Comparison of ENCODE assay signal across 10 cellular contexts in genomic region chr2:85604568-85605339, GRCh38. TPM values are rescaled to one million over a fixed set of nuclear protein-coding genes. Genes with fewer than 3 reads are reported as not detected.
DNase-seq lines count a peak whose midpoint lies in the region; ATAC-seq and TF ChIP-seq lines count a peak whose summit lies in the region.
"Had no signal": no experiment of that assay in that cellular context is flagged by ENCODE, and none has a peak within 500 bp of the region (broad histone marks: within the 10 kb centered on the region; RNA-seq: fewer than 3 reads in every experiment).

No MANE protein-coding gene starts in this region.

- peak overlapping the region; percentile 10 to 90 (median 78) for H3K27ac ChIP-seq in heart left ventricle
- H3K27ac ChIP-seq in right cardiac atrium (ENCODE audit: low read length) = peak overlapping the region; percentile 75
- H3K27ac ChIP-seq in upper lobe of right lung = peak overlapping the region; percentile 89
- H3K27ac ChIP-seq: SJCRH30 had no signal

- peaks cover 0 to 78% (median 55%) of the 10 kb centered on the region in 12 donors for H3K4me1 ChIP-seq in heart left ventricle
- peaks cover 14% of the 10 kb centered on the region for H3K4me1 ChIP-seq in right cardiac atrium (ENCODE audit: control insufficient read depth, insufficient read depth, low read length)
- peaks cover 48% of the 10 kb centered on the region for H3K4me1 ChIP-seq in upper lobe of right lung

- peak overlapping the region in 3 of 12 donors; percentile 7 to 77 (median 77) for H3K4me3 ChIP-seq in heart left ventricle
- H3K4me3 ChIP-seq in right cardiac atrium (ENCODE audit: low read length) = no peak overlapping the region
- H3K4me3 ChIP-seq in upper lobe of right lung = peak overlapping the region; percentile 79
- H3K4me3 ChIP-seq: SJCRH30 had no signal

- TF ChIP-seq CTCF in heart left ventricle (IDR thresholded peaks at IDR 0.05) (no peak), upper lobe of right lung (IDR thresholded peaks at IDR 0.05) (no peak)

- no peak for TF ChIP-seq POLR2A in heart left ventricle (IDR thresholded peaks at IDR 0.05)

- intact Hi-C loops in heart left ventricle (cut with DNase I) = loop anchor here in 3 of 10 donors (5.0 kb wide), 3 partner anchors 37 to 182 kb away; partner anchors contain the start of gene GGCX (in 2 of the 3)
- intact Hi-C loops in Right ventricle myocardium inferior (cut with DNase I) = no loop called here
- intact Hi-C loops in right cardiac atrium (cut with DNase I) = loop anchor here in 2 of 4 donors (5.0 kb wide), 1 partner anchor 42 kb away; the partner anchor contains the start of gene GGCX (in 2 of the 2)
- intact Hi-C loops in upper lobe of right lung (cut with DNase I) = no loop called here

- H3K27me3 ChIP-seq in heart left ventricle (no peaks in the 10 kb centered on the region), right cardiac atrium (ENCODE audit: control insufficient read depth, insufficient read depth) (no peaks in the 10 kb centered on the region), upper lobe of right lung (no peaks in the 10 kb centered on the region)
- H3K27me3 ChIP-seq: SJCRH30 had no signal

- ATAC-seq in heart left ventricle (peak in 1 of 4 donors; percentile 3), Right ventricle myocardium inferior (no peak), right cardiac atrium (no peak), upper lobe of right lung (no peak)
- ATAC-seq: stimulated activated naive CD8-positive, alpha-beta T cell treated with anti-CD3 and anti-CD28 coated beads, Interleukin-15, amount 100 ng/mL, for 72 hours had no signal

- H3K9me3 ChIP-seq in heart left ventricle = no peaks in the 10 kb centered on the region
- no peaks in the 10 kb centered on the region for H3K9me3 ChIP-seq in right cardiac atrium (ENCODE audit: control insufficient read depth, low read length)
- H3K9me3 ChIP-seq in upper lobe of right lung = no peaks in the 10 kb centered on the region
- H3K9me3 ChIP-seq: SJCRH30 had no signal

- peak in 1 of 5 donors; percentile 11 for DNase-seq in heart left ventricle
- DNase-seq in Right ventricle myocardium inferior (ENCODE audit: missing footprints) = no peak
- no peak for DNase-seq in right cardiac atrium
- DNase-seq in upper lobe of right lung = no peak
- DNase-seq in NCI-H2227 treated with DMSO at 0.1 percent for 48 hours (lab: John Stamatoyannopoulos, UW) = no peak
- DNase-seq in NCI-H1417 treated with DMSO at 0.1 percent for 48 hours (lab: John Stamatoyannopoulos, UW) = no peak
- DNase-seq: AML-193; NCI-H1436 treated with DMSO at 0.1 percent for 48 hours; stimulated activated naive CD8-positive, alpha-beta T cell treated with anti-CD3 and anti-CD28 coated beads, Interleukin-15, amount 100 ng/mL, for 72 hours had no signal

- 46 to 51% (median 48%) methylated on average over 6 of the region's 6 CpGs for WGBS in heart left ventricle, 4 donors
- WGBS in right cardiac atrium = 50% methylated on average over 6 of the region's 6 CpGs

- H3K36me3 ChIP-seq in heart left ventricle = peaks cover 0 to 38% (median 21%) of the 10 kb centered on the region in 9 donors
- H3K36me3 ChIP-seq in upper lobe of right lung = peaks cover 18% of the 10 kb centered on the region
- H3K36me3 ChIP-seq: SJCRH30 had no signal

RNA-seq across cellular contexts. Expression of gene TMEM150A, which starts 2.3 kb away (rescaled TPM):
- total RNA-seq in heart left ventricle = 10 to 100 TPM in 5 of 9 donors, 1 to 10 TPM in 4; 6.4 to 20.8 (median 11.5) TPM
- 10 to 100 TPM; 10.5 to 14.1 TPM for polyA plus RNA-seq in heart left ventricle
- 10.8 TPM for total RNA-seq in Right ventricle myocardium inferior
- 10 to 100 TPM; 14.5 to 17.5 (median 16.5) TPM for total RNA-seq in right cardiac atrium
- polyA plus RNA-seq in right cardiac atrium = 19.0 TPM
- total RNA-seq in upper lobe of right lung = 31.5 TPM

RNA-seq across cellular contexts. Expression of gene C2orf68, which starts 7.1 kb away (rescaled TPM):
- 10 to 100 TPM; 12.0 to 38.2 (median 29.1) TPM for total RNA-seq in heart left ventricle
- 10 to 100 TPM; 14.3 to 37.3 TPM for polyA plus RNA-seq in heart left ventricle
- 26.4 TPM for total RNA-seq in Right ventricle myocardium inferior
- total RNA-seq in right cardiac atrium = 10 to 100 TPM; 25.0 to 31.9 (median 27.9) TPM
- polyA plus RNA-seq in right cardiac atrium = 28.1 TPM
- total RNA-seq in upper lobe of right lung = 37.9 TPM

RNA-seq across cellular contexts. Expression of gene RNF181, which starts 9.2 kb away (rescaled TPM):
- total RNA-seq in heart left ventricle = 100 to 1,000 TPM in 4 of 9 donors, 10 to 100 TPM in 5; 77.7 to 208 (median 92.0) TPM
- polyA plus RNA-seq in heart left ventricle = 100 to 1,000 TPM; 165 to 235 TPM
- 87.8 TPM for total RNA-seq in Right ventricle myocardium inferior
- total RNA-seq in right cardiac atrium = 100 to 1,000 TPM in 2 of 4 donors, 10 to 100 TPM in 2; 96.1 to 111 (median 102) TPM
- polyA plus RNA-seq in right cardiac atrium = 169 TPM
- 85.9 TPM for total RNA-seq in upper lobe of right lung

RNA-seq across cellular contexts. Expression of gene USP39, which starts 11.2 kb away (rescaled TPM):
- total RNA-seq in heart left ventricle = 10 to 100 TPM; 26.0 to 55.6 (median 30.5) TPM
- 10 to 100 TPM; 24.3 to 47.1 TPM for polyA plus RNA-seq in heart left ventricle
- 30.8 TPM for total RNA-seq in Right ventricle myocardium inferior
- 10 to 100 TPM; 30.8 to 33.1 (median 32.0) TPM for total RNA-seq in right cardiac atrium
- polyA plus RNA-seq in right cardiac atrium = 29.6 TPM
- 37.0 TPM for total RNA-seq in upper lobe of right lung

RNA-seq across cellular contexts. Expression of gene VAMP5, which starts 20.5 kb away (rescaled TPM):
- total RNA-seq in heart left ventricle (100 to 1,000 TPM in 1 of 9 donors, 10 to 100 TPM in 8; 21.0 to 186 (median 36.6) TPM), Right ventricle myocardium inferior (62.1 TPM), right cardiac atrium (100 to 1,000 TPM in 1 of 4 donors, 10 to 100 TPM in 3; 79.1 to 113 (median 81.1) TPM), upper lobe of right lung (84.8 TPM)
- polyA plus RNA-seq in heart left ventricle (10 to 100 TPM; 65.4 to 81.9 TPM), right cardiac atrium (127 TPM)
- total RNA-seq: SJCRH30 had no signal
